Comparison of ENCODE assay signal across 8 cellular contexts in genomic region chr2:95165030-95165370, GRCh38.
DNase-seq lines count a peak whose midpoint lies in the region; ATAC-seq and TF ChIP-seq lines count a peak whose summit lies in the region.

No MANE protein-coding gene starts in this region.

- no peak for DNase-seq in GM12865 (ENCODE audit: low read depth)
- DNase-seq in iPS DF 6.9 (ENCODE audit: low read depth, low spot score): no peak
- DNase-seq in activated CD4-positive, alpha-beta T cell treated with anti-CD3 and anti-CD28 coated beads, Interleukin-2, amount 50 U/mL, for 1 hour: no peak
- no peak for DNase-seq in C1 segment of cervical spinal cord (lab: John Stamatoyannopoulos, UW)

- H3K4me3 ChIP-seq in GM12865 (ENCODE audit: low read depth, low read length): peak overlapping the region; percentile 66
- H3K4me3 ChIP-seq in WI38 (ENCODE audit: low read depth, low read length): peak overlapping the region; percentile 82
- peak overlapping the region; percentile 82 for H3K4me3 ChIP-seq in iPS DF 6.9 (ENCODE audit: low read length)

- H3K9me3 ChIP-seq in iPS DF 6.9 (ENCODE audit: control insufficient read depth, insufficient read depth, low read length): no peaks in the 10 kb centered on the region

- no peaks in the 10 kb centered on the region for H3K27me3 Mint-ChIP-seq in stimulated activated naive CD8-positive, alpha-beta T cell treated with anti-CD3 and anti-CD28 coated beads, Interleukin-15, Interleukin-2, amounts not matched to agents 100 ng/mL and 50 ng/mL, for 24 hours

- peak overlapping the region; percentile 91 for H3K27ac Mint-ChIP-seq in stimulated activated naive CD8-positive, alpha-beta T cell treated with anti-CD3 and anti-CD28 coated beads, Interleukin-15, Interleukin-2, amounts not matched to agents 100 ng/mL and 50 ng/mL, for 24 hours

- peaks cover 28% of the 10 kb centered on the region for H3K36me3 Mint-ChIP-seq in stimulated activated naive CD8-positive, alpha-beta T cell treated with anti-CD3 and anti-CD28 coated beads, Interleukin-15, Interleukin-2, amounts not matched to agents 100 ng/mL and 50 ng/mL, for 24 hours (ENCODE audit: low read depth)

- peak; percentile 11 for ATAC-seq in HG02642 (IDR thresholded peaks at IDR 0.05; ENCODE audit: poor library complexity, unreplicated experiment)
- ATAC-seq in GM18520 (IDR thresholded peaks at IDR 0.05; ENCODE audit: unreplicated experiment): no peak

- peak overlapping the region; percentile 99 for H3K4me3 Mint-ChIP-seq in stimulated activated naive CD8-positive, alpha-beta T cell treated with anti-CD3 and anti-CD28 coated beads, Interleukin-15, Interleukin-2, amounts not matched to agents 100 ng/mL and 50 ng/mL, for 24 hours

- H3K9me3 Mint-ChIP-seq in stimulated activated naive CD8-positive, alpha-beta T cell treated with anti-CD3 and anti-CD28 coated beads, Interleukin-15, Interleukin-2, amounts not matched to agents 100 ng/mL and 50 ng/mL, for 24 hours: peaks cover 4% of the 10 kb centered on the region

- H3K4me1 ChIP-seq in iPS DF 6.9 (ENCODE audit: control insufficient read depth, insufficient read depth, low read length): no peaks in the 10 kb centered on the region; the same call in 1 of the 2 replicates

- TF ChIP-seq CTCF in GM12865 (IDR thresholded peaks at IDR 0.05; ENCODE audit: insufficient read depth, low read depth, low read length, missing control alignments): no peak
- no peak for TF ChIP-seq CTCF in WI38 (IDR thresholded peaks at IDR 0.05; ENCODE audit: low read depth, low read length)

- WGBS in iPS DF 6.9 (ENCODE audit: insufficient coverage, insufficient read length): no CpG with 5 or more reads among the region's 9 CpGs

- no peaks in the 10 kb centered on the region for H3K27me3 ChIP-seq in iPS DF 6.9 (ENCODE audit: control insufficient read depth, insufficient read depth, low read length)

- H3K36me3 ChIP-seq in iPS DF 6.9 (ENCODE audit: control insufficient read depth, insufficient read depth, low read length): no peaks in the 10 kb centered on the region

- peaks cover 35% of the 10 kb centered on the region for H3K4me1 Mint-ChIP-seq in stimulated activated naive CD8-positive, alpha-beta T cell treated with anti-CD3 and anti-CD28 coated beads, Interleukin-15, Interleukin-2, amounts not matched to agents 100 ng/mL and 50 ng/mL, for 24 hours (ENCODE audit: low read depth)

- no peak overlapping the region for H3K27ac ChIP-seq in iPS DF 6.9 (ENCODE audit: low read length)
